Comparison of ENCODE assay signal across 10 cellular contexts in the genomic region with DNA sequence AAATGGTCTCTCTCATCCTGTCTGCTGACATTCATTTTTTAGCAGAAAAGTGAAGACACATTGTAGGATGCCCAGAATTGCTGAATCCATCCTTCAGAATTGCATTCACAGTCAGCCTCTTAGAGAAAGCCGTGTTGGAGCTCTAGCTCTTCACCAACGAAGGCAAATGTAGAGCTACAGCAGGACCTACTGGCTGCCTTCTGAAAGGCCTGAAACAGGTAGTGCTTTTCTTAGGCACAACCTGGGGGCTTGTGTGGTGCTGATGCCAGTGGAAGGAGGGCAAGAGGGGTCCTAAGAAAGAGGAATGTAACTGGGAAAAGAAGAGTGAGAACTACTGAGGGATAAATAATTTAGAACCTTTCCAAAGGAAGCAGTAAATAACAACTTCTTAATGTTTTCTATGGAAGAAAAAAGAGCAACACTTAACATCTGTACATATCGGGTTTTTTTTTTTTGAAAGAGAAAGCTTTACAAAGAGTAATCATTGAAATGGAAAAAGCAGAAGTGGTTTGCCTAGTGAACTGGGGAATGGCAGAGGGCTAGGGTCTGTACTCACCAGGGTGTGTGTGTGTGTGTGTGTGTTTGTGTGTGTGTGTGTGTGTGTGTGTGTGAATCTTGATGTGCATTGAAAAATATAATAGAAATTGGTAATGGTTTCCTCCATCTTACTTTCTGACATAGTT.
DNase-seq lines count a peak whose midpoint lies in the region; ATAC-seq, FAIRE-seq and TF ChIP-seq lines count a peak whose summit lies in the region.
"Had no signal": no experiment of that assay in that cellular context is flagged by ENCODE, and none has a peak within 500 bp of the region (broad histone marks: within the 10 kb centered on the region; RNA-seq: fewer than 3 reads in every experiment).

No MANE protein-coding gene starts in this region.

- no peaks in the 10 kb centered on the region for H4K20me1 ChIP-seq in GM12878 (ENCODE audit: control insufficient read depth, insufficient read depth)

- peaks cover 6% of the 10 kb centered on the region; the same call in 1 of the 2 replicates for H3K4me1 ChIP-seq in GM12878 (ENCODE audit: control insufficient read depth, insufficient read depth, low read length)
- H3K4me1 ChIP-seq in heart left ventricle, result no peaks in the 10 kb centered on the region
- no peaks in the 10 kb centered on the region for H3K4me1 ChIP-seq in esophagus muscularis mucosa

- POLR2A ChIA-PET in GM12878 (lab: Charles Lee), result interaction anchor here (0.5 to 0.6 kb wide), 2 partner anchors 494 to 1494 kb away, joined by 3 read pairs; no protein-coding TSS in a partner anchor

- RAD21 ChIA-PET in GM12878 (lab: Charles Lee; ENCODE audit: unreplicated experiment), result interaction anchor here (0.6 to 3.1 kb wide), 20 partner anchors 12 to 1526 kb away, joined by 3 to 19 read pairs (median 4); no protein-coding TSS in a partner anchor

- H2AFZ ChIP-seq in GM12878 (ENCODE audit: control insufficient read depth, low read depth, low read length), result peak overlapping the region; percentile 50

- ATAC-seq in GM18508 (IDR thresholded peaks at IDR 0.05; ENCODE audit: insufficient read depth, unreplicated experiment) (peak; percentile 99), GM21737 (IDR thresholded peaks at IDR 0.05; ENCODE audit: unreplicated experiment) (peak; percentile 91), HG03520 (IDR thresholded peaks at IDR 0.05; ENCODE audit: unreplicated experiment) (peak; percentile 94), GM12878 (peak; percentile 97), heart left ventricle (no peak), left ventricle myocardium superior (no peak)

- CTCF ChIA-PET in GM12878 (lab: Yijun Ruan, JAX), result interaction anchor here (0.7 to 3.6 kb wide), 18 partner anchors 15 to 290 kb away, joined by 3 to 33 read pairs (median 4); no protein-coding TSS in a partner anchor

- H3K79me2 ChIP-seq in GM12878 (ENCODE audit: control insufficient read depth, insufficient read depth, low read length), result no peaks in the 10 kb centered on the region

- WGBS in GM12878 (ENCODE audit: insufficient coverage, insufficient replicate concordance, low lambda C conversion rate, missing lambda C conversion rate), result 6% methylated on average over 3 of the region's 3 CpGs
- 70 to 82% (median 73%) methylated on average over 3 of the region's 3 CpGs for WGBS in heart left ventricle, 4 donors
- 75% methylated on average over 3 of the region's 3 CpGs for WGBS in esophagus muscularis mucosa

- TF ChIP-seq EP300 in GM12878 (IDR thresholded peaks at IDR 0.05; ENCODE audit: borderline replicate concordance in 1 of 2, control insufficient read depth in 1 of 2, low read depth in 2 of 2, low read length in 2 of 2), result peak in 1 of 2 experiments; percentile 73; a peak in 2 of 4 replicates
- TF ChIP-seq EP300 in esophagus muscularis mucosa (IDR thresholded peaks at IDR 0.05), result no peak

- TF ChIP-seq CTCF in GM12878 (IDR thresholded peaks at IDR 0.05 in 2 of 3, conservative IDR thresholded peaks at IDR 0.05 in 1 of 3; ENCODE audit: control insufficient read depth in 2 of 3, extremely low read depth in 1 of 3, insufficient read depth in 1 of 3, low read depth in 3 of 3, low read length in 3 of 3) (peak in 2 of 3 experiments; percentile 24 to 46; a peak in 4 of 6 replicates), heart left ventricle (IDR thresholded peaks at IDR 0.05) (no peak), esophagus muscularis mucosa (IDR thresholded peaks at IDR 0.05) (no peak)

- no peaks in the 10 kb centered on the region for H3K9me3 ChIP-seq in GM12878 (replicated peaks; ENCODE audit: control insufficient read depth, insufficient read depth, low read length)
- no peaks in the 10 kb centered on the region for H3K9me3 ChIP-seq in heart left ventricle
- H3K9me3 ChIP-seq in esophagus muscularis mucosa, result no peaks in the 10 kb centered on the region

- DNase-seq in GM12878 (ENCODE audit: low read depth, low spot score) (peak; percentile 45), heart left ventricle (no peak), left ventricle myocardium superior (no peak), esophagus muscularis mucosa (ENCODE audit: extremely low spot score) (no peak), NCI-H2029 treated with DMSO at 0.1 percent for 48 hours (lab: John Stamatoyannopoulos, UW) (no peak)
- DNase-seq: NCI-H345 had no signal

- peak overlapping the region; percentile 39 for H3K4me2 ChIP-seq in GM12878 (ENCODE audit: control insufficient read depth, insufficient read depth)

- TF ChIP-seq POLR2A in GM12878 (IDR thresholded peaks at IDR 0.05; ENCODE audit: low read depth, low read length) (no peak), heart left ventricle (IDR thresholded peaks at IDR 0.05) (no peak), esophagus muscularis mucosa (IDR thresholded peaks at IDR 0.05; ENCODE audit: low read depth) (no peak)

- peak; percentile 72 for TF ChIP-seq RAD21 in GM12878 (IDR thresholded peaks at IDR 0.05; ENCODE audit: insufficient read depth, low read depth, low read length)

- H3K4me3 ChIP-seq in GM12878 (no peak overlapping the region), heart left ventricle (no peak overlapping the region), esophagus muscularis mucosa (no peak overlapping the region)
- H3K4me3 ChIP-seq: lung had no signal

- H3K36me3 ChIP-seq in GM12878 (ENCODE audit: control insufficient read depth in 2 of 2, insufficient read depth in 2 of 2, low read length in 1 of 2), result no peaks in the 10 kb centered on the region
- no peaks in the 10 kb centered on the region for H3K36me3 ChIP-seq in heart left ventricle
- H3K36me3 ChIP-seq in esophagus muscularis mucosa, result no peaks in the 10 kb centered on the region

- intact Hi-C loops in GM12878 (cut with micrococcal nuclease; ENCODE audit: unreplicated experiment), result loop anchor here (5.0 kb wide), 1 partner anchor 235 kb away; no protein-coding TSS in a partner anchor
- intact Hi-C loops in heart left ventricle (cut with DNase I), result no loop called here
- intact Hi-C loops in left ventricle myocardium superior (cut with micrococcal nuclease), result no loop called here
- intact Hi-C loops in esophagus muscularis mucosa (cut with DNase I), result no loop called here

- FAIRE-seq in GM12878 (lab: Jason Lieb, UNC), result peak; percentile 88

- H3K27ac ChIP-seq in GM12878 (ENCODE audit: control insufficient read depth, insufficient read depth), result peak overlapping the region; percentile 27; the same call in 1 of the 2 replicates
- no peak overlapping the region for H3K27ac ChIP-seq in heart left ventricle
- no peak overlapping the region for H3K27ac ChIP-seq in esophagus muscularis mucosa (replicated peaks in 1 of 4)

- SMC1A ChIA-PET in GM12878 (lab: Charles Lee; ENCODE audit: uncharacterized antibody, unreplicated experiment), result interaction anchor here (0.8 to 5.3 kb wide), 26 partner anchors 15 to 695 kb away, joined by 3 to 36 read pairs (median 4); no protein-coding TSS in a partner anchor

- no peak overlapping the region for H3K9ac ChIP-seq in GM12878 (ENCODE audit: control insufficient read depth, insufficient read depth, low read length)

- in situ Hi-C loops in GM12878 (cut with MboI), result no loop called here

- H3K27me3 ChIP-seq in GM12878 (replicated peaks in 1 of 2; ENCODE audit: control insufficient read depth in 2 of 2, insufficient read depth in 2 of 2, low read length in 1 of 2) (no peaks in the 10 kb centered on the region), heart left ventricle (no peaks in the 10 kb centered on the region), esophagus muscularis mucosa (no peaks in the 10 kb centered on the region)

- no TSS peak for BruUV-seq in GM12878 (replicated peaks; lab: Mats Ljungman, UMichigan)

TF ChIP-seq in GM12878, 131 proteins besides CTCF, POLR2A, EP300 and RAD21 (continues in another document):
- peak; percentile 84 for TF ChIP-seq BMI1 (IDR thresholded peaks at IDR 0.05; ENCODE audit: borderline replicate concordance)
- no peak for TF ChIP-seq NFXL1 (IDR thresholded peaks at IDR 0.05; ENCODE audit: borderline replicate concordance)
- TF ChIP-seq CREM (IDR thresholded peaks at IDR 0.05; ENCODE audit: low read depth), result peak; percentile 60
- TF ChIP-seq MYC (IDR thresholded peaks at IDR 0.05; ENCODE audit: insufficient read depth, insufficient read length, insufficient replicate concordance, low read length, severe bottlenecking), result no peak
- no peak for TF ChIP-seq PML (IDR thresholded peaks at IDR 0.05; ENCODE audit: low read length)
- no peak for TF ChIP-seq ZSCAN29 (IDR thresholded peaks at IDR 0.05)
- no peak for TF ChIP-seq SIN3A (IDR thresholded peaks at IDR 0.05; ENCODE audit: low read depth, low read length)
- no peak for TF ChIP-seq HDGF (IDR thresholded peaks at IDR 0.05)
- TF ChIP-seq SIX5 (IDR thresholded peaks at IDR 0.05; ENCODE audit: low read depth, low read length, severe bottlenecking), result no peak
- 0 out of 2 replicates have a peak, but pooled peaks have one; percentile 11 for TF ChIP-seq SMC3 (IDR thresholded peaks at IDR 0.05; ENCODE audit: borderline replicate concordance, low read length)
- no peak for TF ChIP-seq ASH2L (IDR thresholded peaks at IDR 0.05; ENCODE audit: borderline replicate concordance, low read depth)
- no peak for TF ChIP-seq HDAC2 (IDR thresholded peaks at IDR 0.05)
- TF ChIP-seq BHLHE40 (IDR thresholded peaks at IDR 0.05; ENCODE audit: borderline replicate concordance in 1 of 2, low read depth in 2 of 2, low read length in 1 of 2), result no peak
- TF ChIP-seq NR2C1 (IDR thresholded peaks at IDR 0.05), result no peak
- TF ChIP-seq RUNX3 (IDR thresholded peaks at IDR 0.05; ENCODE audit: low read length), result peak; percentile 89
- no peak for TF ChIP-seq CBFB (IDR thresholded peaks at IDR 0.05; ENCODE audit: low read depth)

Comparison
In these comparisons a context has a peak if more than half of its experiments do, and no peak if none do; other contexts are left out.
1. ATAC-seq: peak in GM18508 (single experiment), GM21737 (single experiment), HG03520 (single experiment) and GM12878 (single experiment); none in heart left ventricle (0 of 4) and left ventricle myocardium superior (single experiment).
2. CTCF ChIP-seq: peak in GM12878 (2 of 3); none in heart left ventricle (0 of 12) and esophagus muscularis mucosa (0 of 3).